10 cellular contexts compared by ENCODE assay signal in the genomic region with DNA sequence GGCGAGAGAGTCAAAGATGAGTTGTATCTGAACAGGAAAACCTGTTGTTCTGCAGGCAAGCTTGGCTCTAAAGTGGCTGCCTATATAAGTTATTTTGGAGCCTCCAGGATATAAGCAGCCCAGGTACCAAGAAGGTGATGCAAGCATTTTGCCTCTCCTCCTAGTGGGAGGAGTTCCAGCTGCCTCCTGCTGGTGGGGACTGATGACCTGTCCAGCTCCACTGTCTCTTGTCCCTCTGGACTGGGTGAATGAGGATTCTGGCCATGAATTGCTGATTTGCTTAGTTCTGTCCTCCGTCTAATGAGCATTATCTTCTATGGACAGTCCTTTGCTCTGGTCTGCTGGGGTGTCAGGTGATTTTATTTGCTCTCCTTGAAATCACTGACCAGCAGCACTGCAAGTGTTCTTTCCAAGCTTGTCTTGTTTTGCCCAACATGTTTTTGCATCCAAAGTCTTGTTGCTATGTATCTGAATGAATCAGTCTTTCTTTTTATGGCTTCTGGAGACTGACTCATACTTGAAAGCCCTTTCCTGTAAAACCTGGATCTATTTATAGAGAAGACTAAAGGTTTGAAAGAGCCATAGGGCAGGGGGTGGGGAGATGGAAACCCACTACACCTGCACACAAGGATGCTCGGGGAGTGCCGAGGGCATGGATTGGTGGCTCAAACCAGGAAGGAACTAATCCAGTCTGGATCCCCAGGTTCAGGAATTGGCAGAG. TPM values are rescaled to one million over a fixed set of nuclear protein-coding genes. Genes with fewer than 3 reads are reported as not detected.
DNase-seq lines count a peak whose midpoint lies in the region; ATAC-seq and TF ChIP-seq lines count a peak whose summit lies in the region.
"Had no signal": no experiment of that assay in that cellular context is flagged by ENCODE, and none has a peak within 500 bp of the region (broad histone marks: within the 10 kb centered on the region; RNA-seq: fewer than 3 reads in every experiment).

No MANE protein-coding gene starts in this region.

- no peaks in the 10 kb centered on the region for H3K36me3 ChIP-seq in stomach
- H3K36me3 ChIP-seq: tibial nerve had no signal

- DNase-seq in DMS53 (lab: John Stamatoyannopoulos, UW) (peak; percentile 79), RPMI7951 (ENCODE audit: low read depth) (peak; percentile 80), non-pigmented ciliary epithelial cell (ENCODE audit: low read depth) (peak; percentile 61), NCI-H446 treated with DMSO at 0.1 percent for 48 hours (lab: John Stamatoyannopoulos, UW) (no peak), stomach (no peak)
- DNase-seq in activated CD4-positive, alpha-beta T cell treated with anti-CD3 and anti-CD28 coated beads, Interleukin-2, amount 50 U/mL, for 1 hour, result no peak
- DNase-seq: activated gamma-delta T cell had no signal

- ATAC-seq in esophagus mucosa (peak; percentile 77), HG02973 (IDR thresholded peaks at IDR 0.05; ENCODE audit: unreplicated experiment) (no peak)

- TF ChIP-seq POLR2A in stomach (IDR thresholded peaks at IDR 0.05), result no peak

- 83 to 95% (median 90%) methylated on average over 4 of the region's 4 CpGs for WGBS in stomach, 5 donors

- no peak overlapping the region for H3K4me3 ChIP-seq in stomach
- H3K4me3 ChIP-seq: tibial nerve had no signal

- peaks cover 11 to 27% (median 18%) of the 10 kb centered on the region in 4 donors for H3K4me1 ChIP-seq in stomach

- no peaks in the 10 kb centered on the region for H3K9me3 ChIP-seq in stomach
- H3K9me3 ChIP-seq: tibial nerve had no signal

- no peak for TF ChIP-seq EP300 in stomach (IDR thresholded peaks at IDR 0.05)

- no peaks in the 10 kb centered on the region for H3K27me3 ChIP-seq in stomach
- H3K27me3 ChIP-seq: tibial nerve had no signal

- intact Hi-C loops in stomach (cut with DNase I; ENCODE audit: low total_unique reads), result no loop called here

- H3K27ac ChIP-seq in stomach, result peak overlapping the region in 1 of 5 donors; percentile 19
- H3K27ac ChIP-seq: tibial nerve had no signal

- TF ChIP-seq CTCF in stomach (IDR thresholded peaks at IDR 0.05), result no peak

RNA-seq across cellular contexts. Expression of a gene that starts 40.6 kb away (rescaled TPM):
- 1.2 and 1.7 TPM in 2 replicates for total RNA-seq in RPMI7951 (2014; rRNA removed; shearing (Covaris generic))
- total RNA-seq in esophagus mucosa, result 1.1 TPM
- total RNA-seq in stomach, result 10 to 100 TPM in 2 of 5 donors, 1 to 10 TPM in 2, not detected in 1; 2.8 to 49.1 (median 9.4) TPM
- polyA plus RNA-seq in stomach, result 10 to 100 TPM in 1 of 3 donors, 1 to 10 TPM in 2; 6.4 to 12.7 (median 7.4) TPM

RNA-seq across cellular contexts. Expression of a gene that starts 42.4 kb away (rescaled TPM):
- 146 and 150 TPM in 2 replicates for total RNA-seq in RPMI7951 (2014; rRNA removed; shearing (Covaris generic))
- 55.7 TPM for total RNA-seq in esophagus mucosa
- 10 to 100 TPM in 4 of 5 donors, 1 to 10 TPM in 1; 2.3 to 45.2 (median 28.6) TPM for total RNA-seq in stomach
- polyA plus RNA-seq in stomach, result 10 to 100 TPM; 54.7 to 79.3 (median 69.2) TPM

RNA-seq across cellular contexts. Expression of a gene that starts 42.5 kb away (rescaled TPM):
- total RNA-seq in RPMI7951 (2014; rRNA removed; shearing (Covaris generic)), result 6.3 and 7.1 TPM in 2 replicates
- total RNA-seq in esophagus mucosa (2.5 TPM), stomach (10 to 100 TPM in 2 of 5 donors, 1 to 10 TPM in 3; 1.2 to 14.5 (median 7.2) TPM)
- polyA plus RNA-seq in stomach, result 1 to 10 TPM; 1.8 to 5.3 (median 4.8) TPM

RNA-seq across cellular contexts. Expression of a gene that starts 53.4 kb away (rescaled TPM):
- total RNA-seq in RPMI7951 (2014; rRNA removed; shearing (Covaris generic)), result not detected in 2 replicates
- total RNA-seq in esophagus mucosa, result not detected
- total RNA-seq in stomach, result not detected
- not detected for polyA plus RNA-seq in stomach
- total RNA-seq: tibial nerve had no signal

Comparison
In these comparisons a context has a peak if more than half of its experiments do, and no peak if none do; other contexts are left out.
1. DNase-seq: peak in DMS53 (single experiment), RPMI7951 (single experiment) and non-pigmented ciliary epithelial cell (single experiment); none in NCI-H446 treated with DMSO at 0.1 percent for 48 hours (single experiment), activated CD4-positive, alpha-beta T cell treated with anti-CD3 and anti-CD28 coated beads, Interleukin-2, amount 50 U/mL, for 1 hour (single experiment) and stomach (single experiment).